Comparison of ENCODE assay signal across 23 cellular contexts in the genomic region with DNA sequence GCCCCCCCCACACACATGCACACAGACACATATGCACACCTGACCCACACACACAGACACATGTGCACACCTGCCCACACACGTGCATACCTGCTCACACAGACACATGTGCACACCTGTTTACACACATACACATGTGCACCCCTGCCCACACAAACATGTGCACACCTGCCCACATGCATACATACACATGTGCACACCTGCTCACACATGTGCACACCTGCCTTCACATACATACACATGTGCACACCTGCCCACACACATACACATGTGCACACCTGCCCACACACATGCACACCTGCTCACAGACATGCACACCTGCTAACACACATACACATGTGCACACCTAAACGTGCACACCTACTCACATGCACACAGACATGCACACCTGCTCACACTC.
DNase-seq lines count a peak whose midpoint lies in the region; ATAC-seq, FAIRE-seq and TF ChIP-seq lines count a peak whose summit lies in the region.
"Had no signal": no experiment of that assay in that cellular context is flagged by ENCODE, and none has a peak within 500 bp of the region (broad histone marks: within the 10 kb centered on the region; RNA-seq: fewer than 3 reads in every experiment).

No MANE protein-coding gene starts in this region.

- H2AFZ ChIP-seq in endothelial cell of umbilical vein (ENCODE audit: low read depth, low read length): no peak overlapping the region
- H2AFZ ChIP-seq: GM23338 had no signal

- TF ChIP-seq POLR2A in endothelial cell of umbilical vein (IDR thresholded peaks at IDR 0.05; ENCODE audit: low read depth, low read length): no peak

- H3K9me3 Mint-ChIP-seq in endodermal cell: peaks cover 94% of the 10 kb centered on the region

- H3K36me3 ChIP-seq in endodermal cell (ENCODE audit: control insufficient read depth, insufficient read depth, low read length) (no peaks in the 10 kb centered on the region), endothelial cell of umbilical vein (ENCODE audit: control insufficient read depth in 2 of 2, extremely low read depth in 1 of 2, insufficient read depth in 2 of 2, low read length in 2 of 2) (no peaks in the 10 kb centered on the region)
- H3K36me3 ChIP-seq: BE2C had no signal

- no peaks in the 10 kb centered on the region for H3K9me1 ChIP-seq in endothelial cell of umbilical vein (replicated peaks; ENCODE audit: control insufficient read depth, extremely low read depth, insufficient read depth, low read length)

- H3K27ac Mint-ChIP-seq in endodermal cell: no peak overlapping the region
- H3K27ac Mint-ChIP-seq: GM23338, HFFc6 had no signal

- peaks cover 2% of the 10 kb centered on the region for H3K27me3 Mint-ChIP-seq in endodermal cell (ENCODE audit: insufficient read depth)
- H3K27me3 Mint-ChIP-seq: CD4-positive, CD25-positive, alpha-beta regulatory T cell; CD8-positive, alpha-beta memory T cell had no signal

- no peaks in the 10 kb centered on the region for H3K27me3 ChIP-seq in endodermal cell (ENCODE audit: control insufficient read depth, insufficient read depth, low read length, poor library complexity, severe bottlenecking)
- H3K27me3 ChIP-seq in endothelial cell of umbilical vein (ENCODE audit: control insufficient read depth in 2 of 2, insufficient read depth in 2 of 2, low read length in 2 of 2): no peaks in the 10 kb centered on the region
- H3K27me3 ChIP-seq: BE2C had no signal

- ATAC-seq in HG03139 (IDR thresholded peaks at IDR 0.05; ENCODE audit: unreplicated experiment): no peak
- ATAC-seq: GM23338, HCT116 had no signal

- H3K4me3 ChIP-seq in endodermal cell (ENCODE audit: low read length) (peak overlapping the region; percentile 60), endothelial cell of umbilical vein (replicated peaks in 1 of 3; ENCODE audit: insufficient read depth in 1 of 3, low read depth in 1 of 3, low read length in 3 of 3) (no peak overlapping the region), coronary artery (no peak overlapping the region)
- H3K4me3 ChIP-seq: GM23338 had no signal

- H3K4me1 ChIP-seq in endodermal cell (ENCODE audit: control insufficient read depth, insufficient read depth, low read length): no peaks in the 10 kb centered on the region
- no peaks in the 10 kb centered on the region for H3K4me1 ChIP-seq in endothelial cell of umbilical vein (ENCODE audit: control insufficient read depth, extremely low read depth, insufficient read depth, low read length)
- H3K4me1 ChIP-seq: BE2C had no signal

- intact Hi-C loops in endothelial cell of umbilical vein (cut with micrococcal nuclease): no loop called here

- no peak for FAIRE-seq in endothelial cell of umbilical vein (lab: Jason Lieb, UNC)
- FAIRE-seq: A204.1, G401.6, GM12891, GM19239, HTR-8/SVneo had no signal

- TF ChIP-seq CTCF in endodermal cell (conservative IDR thresholded peaks at IDR 0.05): no peak
- no peak for TF ChIP-seq CTCF in endothelial cell of umbilical vein (IDR thresholded peaks at IDR 0.05; ENCODE audit: extremely low read depth in 1 of 2, insufficient read depth in 1 of 2, low read depth in 1 of 2, low read length in 2 of 2)
- TF ChIP-seq CTCF in coronary artery (IDR thresholded peaks at IDR 0.05): no peak

- dilution Hi-C loops in endothelial cell of umbilical vein (cut with MboI; ENCODE audit: extremely low pct_ligation_motif_present, low sequenced_read_pairs): no loop called here

- no TSS peak for BruUV-seq in endothelial cell of umbilical vein (replicated peaks; lab: Mats Ljungman, UMichigan)

- H3K9ac ChIP-seq in endodermal cell (ENCODE audit: extremely low read depth, low read length, poor library complexity, severe bottlenecking): no peak overlapping the region
- no peak overlapping the region for H3K9ac ChIP-seq in endothelial cell of umbilical vein (replicated peaks; ENCODE audit: extremely low read depth, insufficient read depth, low read length)

- H3K4me2 ChIP-seq in endothelial cell of umbilical vein (ENCODE audit: insufficient read depth, low read length): no peak overlapping the region
- H3K4me2 ChIP-seq: GM23338 had no signal

- peaks cover 56% of the 10 kb centered on the region for H3K9me3 ChIP-seq in endodermal cell (ENCODE audit: control insufficient read depth, low read length)
- peaks cover 6% of the 10 kb centered on the region for H3K9me3 ChIP-seq in endothelial cell of umbilical vein (replicated peaks; ENCODE audit: control insufficient read depth, insufficient read depth, low read length)
- H3K9me3 ChIP-seq: BE2C had no signal

- H4K20me1 ChIP-seq in endothelial cell of umbilical vein (replicated peaks; ENCODE audit: control insufficient read depth, extremely low read depth, insufficient read depth, low read length): no peaks in the 10 kb centered on the region

- H3K4me3 Mint-ChIP-seq in endodermal cell: no peak overlapping the region
- H3K4me3 Mint-ChIP-seq: CD4-positive, CD25-positive, alpha-beta regulatory T cell; GM23338; HFFc6 had no signal

- POLR2A ChIA-PET in endothelial cell of umbilical vein (lab: Charles Lee): no interaction called here

- WGBS in endodermal cell (ENCODE audit: insufficient coverage in 1 of 2, insufficient read length in 1 of 2), 2 experiments: 50 to 76% methylated on average over 1 to 2 of the region's 2 CpGs

- no peak overlapping the region for H3K27ac ChIP-seq in endodermal cell (ENCODE audit: low read depth, low read length)
- H3K27ac ChIP-seq in endothelial cell of umbilical vein (ENCODE audit: insufficient read depth, low read depth, low read length): no peak overlapping the region
- no peak overlapping the region for H3K27ac ChIP-seq in coronary artery

- H3K36me3 Mint-ChIP-seq in endodermal cell (ENCODE audit: low read depth): peaks cover 15% of the 10 kb centered on the region
- H3K36me3 Mint-ChIP-seq: CD4-positive, CD25-positive, alpha-beta regulatory T cell had no signal

- H3K79me2 ChIP-seq in endothelial cell of umbilical vein (ENCODE audit: control insufficient read depth, insufficient read depth, low read length): no peaks in the 10 kb centered on the region

- DNase-seq in endodermal cell (no peak), endothelial cell of umbilical vein (ENCODE audit: low read depth, low spot score) (no peak), mesenteric fat pad (ENCODE audit: low spot score) (peak; percentile 43), coronary artery (ENCODE audit: low spot score) (no peak), NCI-H187 treated with DMSO at 0.1 percent for 48 hours (lab: John Stamatoyannopoulos, UW) (no peak)
- DNase-seq: ACHN; BE2C; C1 segment of cervical spinal cord; CD4-positive, CD25-positive, alpha-beta regulatory T cell; CD8-positive, alpha-beta memory T cell; COR-L47; DMS 273 treated with DMSO at 0.1 percent for 48 hours; DMS53; H7; HFFc6 had no signal

- CTCF ChIA-PET in endothelial cell of umbilical vein (lab: Charles Lee): no interaction called here

- H3K4me1 Mint-ChIP-seq in endodermal cell: no peaks in the 10 kb centered on the region
- H3K4me1 Mint-ChIP-seq: CD4-positive, CD25-positive, alpha-beta regulatory T cell; GM23338 had no signal

TF ChIP-seq in endothelial cell of umbilical vein, 7 proteins besides CTCF, POLR2A, EP300 and RAD21:
- TF ChIP-seq, protein P1, sequence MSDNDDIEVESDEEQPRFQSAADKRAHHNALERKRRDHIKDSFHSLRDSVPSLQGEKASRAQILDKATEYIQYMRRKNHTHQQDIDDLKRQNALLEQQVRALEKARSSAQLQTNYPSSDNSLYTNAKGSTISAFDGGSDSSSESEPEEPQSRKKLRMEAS (IDR thresholded peaks at IDR 0.05; ENCODE audit: insufficient read depth, insufficient read length): peak; percentile 4
- no peak for TF ChIP-seq GATA2 (IDR thresholded peaks at IDR 0.05; ENCODE audit: insufficient read depth, insufficient read length, low read depth, low read length)
